Comparison of ENCODE assay signal across 20 cellular contexts in the genomic region with DNA sequence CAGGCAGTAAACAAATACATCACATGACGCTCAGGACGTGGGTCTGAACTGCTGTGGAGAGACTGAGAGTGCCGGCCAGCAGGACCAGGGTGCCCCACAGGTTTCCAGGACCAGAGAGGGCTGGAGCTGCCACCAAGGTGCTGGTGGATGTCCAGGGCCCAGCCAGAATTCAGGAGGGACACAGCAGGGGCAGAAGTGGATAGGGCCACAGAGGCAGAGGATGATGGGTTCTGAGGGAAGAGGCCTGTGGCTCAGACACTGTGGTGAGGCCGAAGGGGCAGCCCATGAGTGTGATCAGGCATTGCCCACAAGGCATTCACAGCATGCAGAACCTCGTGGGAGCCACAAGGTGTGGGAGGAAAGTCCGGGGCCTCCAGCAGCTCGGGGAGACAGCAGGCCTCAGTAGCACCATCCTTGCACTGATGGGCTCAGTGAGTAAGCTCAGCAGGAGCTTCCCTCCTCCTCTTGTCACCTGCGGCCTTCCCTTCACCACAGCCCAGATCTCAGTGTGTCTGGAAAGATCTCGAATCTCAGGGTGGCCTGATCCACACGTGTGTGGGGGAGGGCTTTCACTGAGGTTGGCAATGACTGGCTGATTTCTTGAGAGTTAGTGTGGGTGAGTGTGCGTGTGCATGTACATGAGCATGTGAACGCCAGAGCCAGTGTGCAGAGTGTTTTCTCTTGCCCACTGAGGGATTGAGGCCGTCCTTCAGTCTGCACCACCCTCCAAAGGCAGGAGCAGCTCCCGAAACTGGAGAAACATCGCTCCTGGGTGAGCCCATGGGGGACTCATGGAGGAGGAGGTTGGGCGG.
DNase-seq lines count a peak whose midpoint lies in the region; ATAC-seq, FAIRE-seq and TF ChIP-seq lines count a peak whose summit lies in the region.
"Had no signal": no experiment of that assay in that cellular context is flagged by ENCODE, and none has a peak within 500 bp of the region (broad histone marks: within the 10 kb centered on the region; RNA-seq: fewer than 3 reads in every experiment).

No MANE protein-coding gene starts in this region.

- TF ChIP-seq CTCF in H1 (IDR thresholded peaks at IDR 0.05; ENCODE audit: control extremely low read depth in 1 of 3, insufficient read depth in 1 of 3, low read depth in 1 of 3, low read length in 3 of 3) (no peak), neural crest cell (conservative IDR thresholded peaks at IDR 0.05) (no peak)

- peaks cover 0 to 10% (median 4%) of the 10 kb centered on the region in 4 experiments; a peak in 3 of 7 replicates for H3K4me1 ChIP-seq in H1 (replicated peaks in 1 of 4; ENCODE audit: control insufficient read depth in 3 of 4, insufficient read depth in 4 of 4, low read length in 3 of 4)

- H3K4me3 Mint-ChIP-seq in neural crest cell, result no peak overlapping the region
- H3K4me3 Mint-ChIP-seq: CD14-positive monocyte; CD8-positive, alpha-beta T cell had no signal

- peak overlapping the region; percentile 23 for H3K27ac Mint-ChIP-seq in neural crest cell (ENCODE audit: unreplicated experiment)
- H3K27ac Mint-ChIP-seq: CD8-positive, alpha-beta T cell had no signal

- H4K20me1 ChIP-seq in H1 (replicated peaks in 1 of 2; ENCODE audit: control insufficient read depth in 1 of 2, insufficient read depth in 2 of 2, low read length in 2 of 2), result no peaks in the 10 kb centered on the region

- peaks cover 20% of the 10 kb centered on the region for H3K4me1 Mint-ChIP-seq in neural crest cell
- H3K4me1 Mint-ChIP-seq: CD14-positive monocyte had no signal

- no peaks in the 10 kb centered on the region for H3K27me3 ChIP-seq in H1 (replicated peaks in 1 of 4; ENCODE audit: control insufficient read depth in 3 of 4, extremely low read depth in 1 of 4, insufficient read depth in 3 of 4, low read length in 3 of 4)
- no peaks in the 10 kb centered on the region for H3K27me3 ChIP-seq in H7 (ENCODE audit: control insufficient read depth, insufficient read depth, low read length)

- H3K36me3 Mint-ChIP-seq in neural crest cell (ENCODE audit: low read depth), result no peaks in the 10 kb centered on the region
- H3K36me3 Mint-ChIP-seq: CD14-positive monocyte; CD8-positive, alpha-beta T cell had no signal

- ATAC-seq in left ventricle myocardium superior, result no peak
- ATAC-seq in GM18907 (IDR thresholded peaks at IDR 0.05; ENCODE audit: unreplicated experiment), result no peak
- ATAC-seq: CD8-positive, alpha-beta T cell had no signal

- H4K5ac ChIP-seq in H1 (ENCODE audit: insufficient read length, low read depth, low read length), result no peak overlapping the region

- DNase-seq in cardiac septum (ENCODE audit: low spot score), result peak; percentile 62
- DNase-seq in left ventricle myocardium superior, result no peak
- DNase-seq in H1 (ENCODE audit: low read depth in 1 of 2, low spot score in 2 of 2), result no peak
- no peak for DNase-seq in neural crest cell (ENCODE audit: low read depth, low spot score)
- no peak for DNase-seq in activated CD8-positive, alpha-beta memory T cell treated with anti-CD3 and anti-CD28 coated beads, Interleukin-2, amount 50 U/mL, for 48 hours
- no peak for DNase-seq in effector CD4-positive, alpha-beta T cell
- DNase-seq in H7, result no peak
- DNase-seq: COR-L47, DMS153, DMS79 treated with DMSO at 0.1 percent for 48 hours, EL, IMR-90 had no signal

- 88% methylated on average over 15 of the region's 16 CpGs; no CpG with 5 or more reads in 1 of the 2 experiments for WGBS in H1 (ENCODE audit: extremely low coverage in 1 of 2, insufficient coverage in 1 of 2, insufficient read length in 1 of 2, insufficient replicate concordance in 2 of 2, low coverage in 1 of 2, low lambda C conversion rate in 2 of 2, missing lambda C conversion rate in 1 of 2), 2 experiments

- no peak overlapping the region for H2AFZ ChIP-seq in H1 (ENCODE audit: low read length)

- no peak for TF ChIP-seq POLR2A in H1 (IDR thresholded peaks at IDR 0.05; ENCODE audit: control extremely low read depth in 1 of 2, low read depth in 2 of 2, low read length in 2 of 2)

- H2BK120ac ChIP-seq in H1 (replicated peaks; ENCODE audit: low read depth, low read length), result no peak overlapping the region

- H2BK20ac ChIP-seq in H1 (ENCODE audit: low read length), result no peak overlapping the region

- no peak overlapping the region for H3K56ac ChIP-seq in H1 (replicated peaks; ENCODE audit: insufficient read length, low read depth, low read length)

- no peaks in the 10 kb centered on the region for H3K79me2 ChIP-seq in H1 (ENCODE audit: control insufficient read depth in 1 of 2, insufficient read depth in 2 of 2, low read length in 2 of 2)

- H2BK5ac ChIP-seq in H1 (ENCODE audit: low read depth, low read length), result no peak overlapping the region

- H3K18ac ChIP-seq in H1 (ENCODE audit: extremely low read depth, low read length), result no peak overlapping the region; the same call in 1 of the 2 replicates

- H4K91ac ChIP-seq in H1 (replicated peaks; ENCODE audit: insufficient read length, low read length), result no peak overlapping the region

- no peaks in the 10 kb centered on the region for H3K23me2 ChIP-seq in H1 (ENCODE audit: low read depth, low read length)

- H3K36me3 ChIP-seq in H1 (ENCODE audit: control insufficient read depth in 2 of 4, insufficient read depth in 4 of 4, low read length in 3 of 4) (no peaks in the 10 kb centered on the region), H7 (replicated peaks; ENCODE audit: control insufficient read depth, insufficient read depth, low read length) (no peaks in the 10 kb centered on the region)

- no peak for FAIRE-seq in H1 (lab: Jason Lieb, UNC)
- FAIRE-seq: D721Med, G401.6, GM12891, H54 had no signal

- H3K23ac ChIP-seq in H1 (ENCODE audit: insufficient read length), result no peak overlapping the region

- no peaks in the 10 kb centered on the region for H3K27me3 Mint-ChIP-seq in neural crest cell (ENCODE audit: low read depth)

- H3K9ac ChIP-seq in H1 (replicated peaks in 1 of 4; ENCODE audit: extremely low read depth in 1 of 4, low read depth in 3 of 4, low read length in 3 of 4), result no peak overlapping the region

- no peak overlapping the region for H3K4ac ChIP-seq in H1 (replicated peaks; ENCODE audit: insufficient read length, low read depth, low read length)

- no peak overlapping the region for H2AK5ac ChIP-seq in H1 (ENCODE audit: low read depth, low read length)

- POLR2A ChIA-PET in H1 (lab: Charles Lee; ENCODE audit: partially characterized antibody), result no interaction called here

- no peak overlapping the region for H3K27ac ChIP-seq in H1 (ENCODE audit: low read depth, low read length)
- H3K27ac ChIP-seq: 22Rv1 had no signal

- H4K8ac ChIP-seq in H1 (ENCODE audit: extremely low read depth, insufficient read depth, low read length), result no peak overlapping the region; the same call in 1 of the 2 replicates

- no peak for TF ChIP-seq RAD21 in H1 (IDR thresholded peaks at IDR 0.05 in 1 of 2, conservative IDR thresholded peaks at IDR 0.05 in 1 of 2; ENCODE audit: low read depth in 2 of 2, low read length in 2 of 2)

- 0 out of 2 replicates have a peak overlapping the region, but pooled peaks have one; percentile 35 for H2BK12ac ChIP-seq in H1 (ENCODE audit: low read depth, low read length)

- no peaks in the 10 kb centered on the region for H3K9me3 ChIP-seq in H1 (ENCODE audit: insufficient read depth in 2 of 2, low read depth in 1 of 2, low read length in 1 of 2)

- H3K14ac ChIP-seq in H1 (ENCODE audit: insufficient read length), result no peak overlapping the region

- no peak overlapping the region for H2BK15ac ChIP-seq in H1 (ENCODE audit: low read length)

- H3K4me3 ChIP-seq in H1 (ENCODE audit: extremely low read depth in 1 of 4, insufficient read depth in 2 of 4, low read depth in 3 of 4, low read length in 4 of 4), result no peak overlapping the region
- no peak overlapping the region for H3K4me3 ChIP-seq in H7 (ENCODE audit: insufficient read depth, low read depth, low read length)

- intact Hi-C loops in cardiac septum (cut with DNase I) (no loop called here), left ventricle myocardium superior (cut with micrococcal nuclease) (no loop called here)

- CTCF ChIA-PET in H1 (lab: Charles Lee; ENCODE audit: partially characterized antibody), result interaction anchor here (1.1 to 1.2 kb wide), 2 partner anchors 12 to 33 kb away, joined by 3 read pairs; no protein-coding TSS in a partner anchor

- no peaks in the 10 kb centered on the region for H3K9me3 Mint-ChIP-seq in neural crest cell
- H3K9me3 Mint-ChIP-seq: CD14-positive monocyte; CD8-positive, alpha-beta T cell had no signal

- H3K4me2 ChIP-seq in H1 (ENCODE audit: insufficient read depth in 1 of 2, low read depth in 2 of 2, low read length in 2 of 2), result no peak overlapping the region

- no peaks in the 10 kb centered on the region for H3K79me1 ChIP-seq in H1 (ENCODE audit: low read depth, low read length)

- TF ChIP-seq EP300 in H1 (IDR thresholded peaks at IDR 0.05; ENCODE audit: borderline replicate concordance in 1 of 2, low read depth in 2 of 2, low read length in 2 of 2), result no peak

TF ChIP-seq in H1, 55 proteins besides CTCF, POLR2A, EP300 and RAD21 (continues in another document):
- TF ChIP-seq KDM1A (IDR thresholded peaks at IDR 0.05; ENCODE audit: borderline replicate concordance, low read length), result no peak
- no peak for TF ChIP-seq SIX5 (IDR thresholded peaks at IDR 0.05; ENCODE audit: low read depth, low read length)
- no peak for TF ChIP-seq TAF1 (IDR thresholded peaks at IDR 0.05; ENCODE audit: low read depth, low read length)
- no peak for TF ChIP-seq TEAD4 (IDR thresholded peaks at IDR 0.05; ENCODE audit: low read depth, low read length)
- TF ChIP-seq BACH1 (IDR thresholded peaks at IDR 0.05; ENCODE audit: low read length), result no peak
